ENCODE assay signal across 9 cellular contexts in genomic region chr3:126679318-126679751, GRCh38. TPM values are rescaled to one million over a fixed set of nuclear protein-coding genes. Genes with fewer than 3 reads are reported as not detected.
DNase-seq lines count a peak whose midpoint lies in the region; ATAC-seq and TF ChIP-seq lines count a peak whose summit lies in the region.
"Had no signal": no experiment of that assay in that cellular context is flagged by ENCODE, and none has a peak within 500 bp of the region (broad histone marks: within the 10 kb centered on the region; RNA-seq: fewer than 3 reads in every experiment).

No MANE protein-coding gene starts in this region.

- no peak overlapping the region for H2BK5ac ChIP-seq in trophoblast cell (ENCODE audit: low read depth, low read length, poor library complexity)

- H3K36me3 ChIP-seq in trophoblast cell (ENCODE audit: control insufficient read depth in 1 of 2, insufficient read depth in 2 of 2, low read length in 2 of 2) (no peaks in the 10 kb centered on the region), tibial nerve (no peaks in the 10 kb centered on the region)

- no peak overlapping the region for H2BK120ac ChIP-seq in trophoblast cell (ENCODE audit: insufficient read depth, low read length, poor library complexity)

- no peaks in the 10 kb centered on the region for H3K36me3 Mint-ChIP-seq in activated naive CD4-positive, alpha-beta T cell treated with anti-CD3 and anti-CD28 coated beads, Interleukin-2, amount 10 ng/mL, durations not matched to agents 7 days and 5 days

- peaks cover 40% of the 10 kb centered on the region for H3K27me3 Mint-ChIP-seq in activated naive CD4-positive, alpha-beta T cell treated with anti-CD3 and anti-CD28 coated beads, Interleukin-2, amount 10 ng/mL, durations not matched to agents 7 days and 5 days

- no peak overlapping the region for H4K12ac ChIP-seq in trophoblast cell (ENCODE audit: low read depth, low read length)

- H3K9me3 ChIP-seq in trophoblast cell (ENCODE audit: insufficient read depth, low read depth, low read length) (no peaks in the 10 kb centered on the region), tibial nerve (peaks cover 0 to 4% (median 0%) of the 10 kb centered on the region in 4 donors)

- ATAC-seq in GM21786 (IDR thresholded peaks at IDR 0.05; ENCODE audit: unreplicated experiment) = no peak

- H3K27me3 ChIP-seq in trophoblast cell (ENCODE audit: insufficient read depth, low read length) (no peaks in the 10 kb centered on the region), tibial nerve (peaks cover 0 to 5% of the 10 kb centered on the region in 2 donors)

- H3K79me1 ChIP-seq in trophoblast cell (ENCODE audit: low read length) = no peaks in the 10 kb centered on the region

- TF ChIP-seq POLR2A in tibial nerve (IDR thresholded peaks at IDR 0.05) = no peak

- H3K4me3 ChIP-seq in trophoblast cell (ENCODE audit: low read depth, low read length) (no peak overlapping the region), tibial nerve (peak overlapping the region in 1 of 4 donors; percentile 4)
- H3K4me3 ChIP-seq: skin epidermis had no signal

- no peak overlapping the region for H3K18ac ChIP-seq in trophoblast cell (ENCODE audit: low read length)

- H4K91ac ChIP-seq in trophoblast cell (ENCODE audit: low read depth, low read length) = no peak overlapping the region

- TF ChIP-seq CTCF in GM12873 (IDR thresholded peaks at IDR 0.05; ENCODE audit: insufficient read depth, low read depth, low read length, missing control alignments) (peak; percentile 95), tibial nerve (IDR thresholded peaks at IDR 0.05) (peak; percentile 96 to 98 (median 97))

- no peak overlapping the region for H3K4me3 Mint-ChIP-seq in activated naive CD4-positive, alpha-beta T cell treated with anti-CD3 and anti-CD28 coated beads, Interleukin-2, amount 10 ng/mL, durations not matched to agents 7 days and 5 days

- H4K8ac ChIP-seq in trophoblast cell (ENCODE audit: low read depth, low read length) = no peak overlapping the region

- no peak overlapping the region for H2AFZ ChIP-seq in trophoblast cell (ENCODE audit: insufficient read depth, low read length, poor library complexity)

- H2BK12ac ChIP-seq in trophoblast cell (ENCODE audit: low read length) = no peak overlapping the region

- TF ChIP-seq EP300 in tibial nerve (IDR thresholded peaks at IDR 0.05) = no peak

- H3K4me2 ChIP-seq in trophoblast cell (ENCODE audit: low read length) = no peak overlapping the region

- H3K9ac ChIP-seq in trophoblast cell (ENCODE audit: low read length) = no peak overlapping the region

- CTCF ChIA-PET in activated naive CD4-positive, alpha-beta T cell treated with anti-CD3 and anti-CD28 coated beads, Interleukin-2, amount 10 ng/mL, durations not matched to agents 7 days and 5 days (lab: Charles Lee) = interaction anchor here (0.9 to 2.9 kb wide), 9 partner anchors 57 to 867 kb away, joined by 3 to 28 read pairs (median 4); no protein-coding TSS in a partner anchor

- H3K27ac Mint-ChIP-seq in activated naive CD4-positive, alpha-beta T cell treated with anti-CD3 and anti-CD28 coated beads, Interleukin-2, amount 10 ng/mL, durations not matched to agents 7 days and 5 days = no peak overlapping the region

- H3K79me2 ChIP-seq in trophoblast cell (ENCODE audit: control insufficient read depth, insufficient read depth, low read length, poor library complexity) = no peaks in the 10 kb centered on the region

- no peak overlapping the region for H3K27ac ChIP-seq in trophoblast cell (ENCODE audit: low read depth, low read length)
- H3K27ac ChIP-seq in tibial nerve = no peak overlapping the region
- H3K27ac ChIP-seq: skin epidermis had no signal

- WGBS in trophoblast cell (ENCODE audit: extremely low coverage, insufficient coverage, insufficient read length) = no CpG with 5 or more reads among the region's 20 CpGs
- 2 to 4% methylated on average over 11 to 12 of the region's 20 CpGs for WGBS in tibial nerve, 2 donors

- H3K23ac ChIP-seq in trophoblast cell (ENCODE audit: low read length) = no peak overlapping the region

- no peak overlapping the region for H2AK5ac ChIP-seq in trophoblast cell (ENCODE audit: low read length)

- peaks cover 7% of the 10 kb centered on the region for H3K4me1 Mint-ChIP-seq in activated naive CD4-positive, alpha-beta T cell treated with anti-CD3 and anti-CD28 coated beads, Interleukin-2, amount 10 ng/mL, durations not matched to agents 7 days and 5 days

- no peak overlapping the region for H3K4ac ChIP-seq in trophoblast cell (ENCODE audit: low read depth, low read length)

- DNase-seq in NAMALWA (ENCODE audit: low spot score) (peak; percentile 77), SKM-1 (lab: John Stamatoyannopoulos, UW; ENCODE audit: unreplicated experiment) (peak; percentile 43), glomerular visceral epithelial cell (ENCODE audit: extremely low spot score) (peak; percentile 76), trophoblast cell (peak; percentile 73 to 91), tibial nerve (ENCODE audit: low spot score in 2 of 2) (peak; percentile 88 to 94)
- DNase-seq in activated naive CD4-positive, alpha-beta T cell treated with anti-CD3 and anti-CD28 coated beads, Interleukin-2, amount 10 ng/mL, durations not matched to agents 7 days and 5 days = peak; percentile 82

- peaks cover 5% of the 10 kb centered on the region for H3K9me3 Mint-ChIP-seq in activated naive CD4-positive, alpha-beta T cell treated with anti-CD3 and anti-CD28 coated beads, Interleukin-2, amount 10 ng/mL, durations not matched to agents 7 days and 5 days

- H3K4me1 ChIP-seq in trophoblast cell (ENCODE audit: control insufficient read depth in 1 of 2, insufficient read depth in 2 of 2, low read length in 2 of 2) (peaks cover 3 to 4% of the 10 kb centered on the region in 2 experiments), tibial nerve (peaks cover 0 to 27% (median 0%) of the 10 kb centered on the region in 4 donors)

- H3K14ac ChIP-seq in trophoblast cell (ENCODE audit: low read length) = no peak overlapping the region

RNA-seq across cellular contexts. Expression of gene TXNRD3, which starts 24.4 kb away (rescaled TPM):
- polyA plus RNA-seq in trophoblast cell (2013) = 6.0 and 6.2 TPM in 2 replicates
- total RNA-seq in tibial nerve = 10 to 100 TPM; 18.6 to 33.3 (median 23.3) TPM

RNA-seq across cellular contexts. Expression of gene CHCHD6, which starts 24.7 kb away (rescaled TPM):
- 5.9 and 6.1 TPM in 2 replicates for polyA plus RNA-seq in trophoblast cell (2013)
- 10 to 100 TPM; 30.3 to 46.5 (median 33.6) TPM for total RNA-seq in tibial nerve
